Comparison of ENCODE assay signal across 18 cellular contexts in genomic region chr11:69662806-69663205, GRCh38. TPM values are rescaled to one million over a fixed set of nuclear protein-coding genes. Genes with fewer than 3 reads are reported as not detected.
A peak's percentile ranks its signal among the peaks of the same experiment; 100 is the strongest.
DNase-seq lines count a peak whose midpoint lies in the region; ATAC-seq and TF ChIP-seq lines count a peak whose summit lies in the region.
"Had no signal": no experiment of that assay in that cellular context is flagged by ENCODE, and none has a peak within 500 bp of the region (broad histone marks: within the 10 kb centered on the region; RNA-seq: fewer than 3 reads in every experiment).

No MANE protein-coding gene starts in this region.

- peaks cover 36% of the 10 kb centered on the region for H3K36me3 ChIP-seq in right atrium auricular region
- H3K36me3 ChIP-seq in adipocyte (ENCODE audit: control insufficient read depth, insufficient read depth, low read length, severe bottlenecking) = peaks cover 28% of the 10 kb centered on the region

- H3K4me3 Mint-ChIP-seq in nephron progenitor cell (no peak overlapping the region), CD14-positive monocyte (no peak overlapping the region)
- no peak overlapping the region for H3K4me3 Mint-ChIP-seq in stimulated activated naive B cell treated with anti-CD40 and anti-IgM and Interleukin-4, amounts not matched to agents 10 μg/mL and 1 μg/mL and 100 μg/mL, for 72 hours
- H3K4me3 Mint-ChIP-seq: CD4-positive, CD25-positive, alpha-beta regulatory T cell; HFFc6 had no signal

- intact Hi-C loops in Right ventricle myocardium superior (cut with DNase I) = no loop called here
- intact Hi-C loops in CD14-positive monocyte (cut with micrococcal nuclease) = no loop called here

- no peaks in the 10 kb centered on the region for H3K27me3 ChIP-seq in right atrium auricular region
- no peaks in the 10 kb centered on the region for H3K27me3 ChIP-seq in adipocyte (replicated peaks; ENCODE audit: control insufficient read depth, insufficient read depth, low read length)

- H3K36me3 Mint-ChIP-seq in nephron progenitor cell (ENCODE audit: low read depth) (peaks cover 30% of the 10 kb centered on the region), CD14-positive monocyte (peaks cover 47 to 48% of the 10 kb centered on the region in 2 donors)
- peaks cover 26 to 45% of the 10 kb centered on the region in 2 donors for H3K36me3 Mint-ChIP-seq in stimulated activated naive B cell treated with anti-CD40 and anti-IgM and Interleukin-4, amounts not matched to agents 10 μg/mL and 1 μg/mL and 100 μg/mL, for 72 hours

- no peak for ATAC-seq in Right ventricle myocardium superior (ENCODE audit: poor library complexity)
- no peak for ATAC-seq in stimulated activated naive B cell treated with anti-CD40 and anti-IgM and Interleukin-4, amounts not matched to agents 10 μg/mL and 1 μg/mL and 100 μg/mL, for 72 hours (replicated peaks)
- ATAC-seq in GM18909 (IDR thresholded peaks at IDR 0.05; ENCODE audit: poor library complexity, unreplicated experiment) = no peak

- H3K4me1 ChIP-seq in right atrium auricular region (no peaks in the 10 kb centered on the region), adipocyte (ENCODE audit: control insufficient read depth, insufficient read depth, low read length) (peaks cover 20% of the 10 kb centered on the region)

- no peak overlapping the region for H3K27ac ChIP-seq in right atrium auricular region
- H3K27ac ChIP-seq: PC-9 had no signal

- TF ChIP-seq CTCF in right atrium auricular region (IDR thresholded peaks at IDR 0.05) (no peak), nephron progenitor cell (IDR thresholded peaks at IDR 0.05) (no peak), CD14-positive monocyte (IDR thresholded peaks at IDR 0.05) (no peak)

- peaks cover 3% of the 10 kb centered on the region for H3K27me3 Mint-ChIP-seq in nephron progenitor cell (ENCODE audit: low read depth, poor library complexity)
- no peaks in the 10 kb centered on the region for H3K27me3 Mint-ChIP-seq in stimulated activated naive B cell treated with anti-CD40 and anti-IgM and Interleukin-4, amounts not matched to agents 10 μg/mL and 1 μg/mL and 100 μg/mL, for 72 hours
- H3K27me3 Mint-ChIP-seq in CD14-positive monocyte (ENCODE audit: low read depth in 3 of 3) = peaks cover 0 to 3% (median 2%) of the 10 kb centered on the region in 3 donors
- H3K27me3 Mint-ChIP-seq: CD4-positive, CD25-positive, alpha-beta regulatory T cell had no signal

- peak; percentile 32 for DNase-seq in Right ventricle myocardium superior
- DNase-seq in right atrium auricular region (ENCODE audit: low spot score) = no peak
- DNase-seq in adipocyte (ENCODE audit: low read depth) = no peak
- no peak for DNase-seq in nephron progenitor cell
- DNase-seq in stimulated activated naive B cell treated with anti-CD40 and anti-IgM and Interleukin-4, amounts not matched to agents 10 μg/mL and 1 μg/mL and 100 μg/mL, for 72 hours = no peak
- no peak for DNase-seq in CD14-positive monocyte (ENCODE audit: low spot score)
- DNase-seq in NAMALWA (ENCODE audit: low spot score) = no peak
- DNase-seq: CD4-positive, CD25-positive, alpha-beta regulatory T cell; DMS153; HFFc6; NCI-H1092; NCI-H146; NCI-H2081; NCI-H510A; PC-9 had no signal

- no peaks in the 10 kb centered on the region for H3K9me3 ChIP-seq in right atrium auricular region
- no peaks in the 10 kb centered on the region for H3K9me3 ChIP-seq in adipocyte (ENCODE audit: control insufficient read depth, low read length)
- H3K9me3 ChIP-seq: Caco-2 had no signal

- H3K9me3 Mint-ChIP-seq in nephron progenitor cell (no peaks in the 10 kb centered on the region), CD14-positive monocyte (peaks cover 0 to 2% (median 0%) of the 10 kb centered on the region in 7 donors)
- H3K9me3 Mint-ChIP-seq in stimulated activated naive B cell treated with anti-CD40 and anti-IgM and Interleukin-4, amounts not matched to agents 10 μg/mL and 1 μg/mL and 100 μg/mL, for 72 hours = no peaks in the 10 kb centered on the region
- H3K9me3 Mint-ChIP-seq: CD4-positive, CD25-positive, alpha-beta regulatory T cell; HFFc6 had no signal

- H3K27ac Mint-ChIP-seq in nephron progenitor cell (peak overlapping the region; percentile 83), CD14-positive monocyte (no peak overlapping the region)
- H3K27ac Mint-ChIP-seq in stimulated activated naive B cell treated with anti-CD40 and anti-IgM and Interleukin-4, amounts not matched to agents 10 μg/mL and 1 μg/mL and 100 μg/mL, for 72 hours = peak overlapping the region; percentile 43
- H3K27ac Mint-ChIP-seq: CD4-positive, CD25-positive, alpha-beta regulatory T cell; HFFc6 had no signal

- H3K4me3 ChIP-seq in right atrium auricular region = no peak overlapping the region
- no peak overlapping the region for H3K4me3 ChIP-seq in adipocyte (ENCODE audit: low read length)
- H3K4me3 ChIP-seq: PC-9 had no signal

- H3K9ac ChIP-seq in adipocyte (ENCODE audit: low read length) = peak overlapping the region; percentile 16

- H3K4me1 Mint-ChIP-seq in nephron progenitor cell (peaks cover 49% of the 10 kb centered on the region), CD14-positive monocyte (peaks cover 8% of the 10 kb centered on the region)
- H3K4me1 Mint-ChIP-seq in stimulated activated naive B cell treated with anti-CD40 and anti-IgM and Interleukin-4, amounts not matched to agents 10 μg/mL and 1 μg/mL and 100 μg/mL, for 72 hours = peaks cover 0 to 13% of the 10 kb centered on the region in 2 donors

RNA-seq across cellular contexts. Expression of gene LTO1, which starts 12.3 kb away (rescaled TPM):
- 7.3 TPM for total RNA-seq in Right ventricle myocardium superior
- 1 to 10 TPM; 4.7 to 6.0 TPM for total RNA-seq in right atrium auricular region
- 1 to 10 TPM; 3.9 to 5.2 TPM for polyA plus RNA-seq in CD14-positive monocyte

RNA-seq across cellular contexts. Expression of gene CCND1, which starts 21.9 kb away (rescaled TPM):
- 136 TPM for total RNA-seq in Right ventricle myocardium superior
- total RNA-seq in right atrium auricular region = 100 to 1,000 TPM in 1 of 2 donors, 10 to 100 TPM in 1; 91.8 to 101 TPM
- not detected for polyA plus RNA-seq in CD14-positive monocyte

RNA-seq across cellular contexts. Expression of gene FGF19, which starts 41.0 kb away (rescaled TPM):
- not detected for total RNA-seq in Right ventricle myocardium superior
- not detected for total RNA-seq in right atrium auricular region
- not detected for polyA plus RNA-seq in CD14-positive monocyte
- total RNA-seq: CD4-positive, CD25-positive, alpha-beta regulatory T cell; HFFc6; MCF 10A had no signal
- polyA plus RNA-seq: CD4-positive, CD25-positive, alpha-beta regulatory T cell had no signal

Comparison
In these comparisons a context has a peak if more than half of its experiments do, and no peak if none do; other contexts are left out.
1. H3K27ac Mint-ChIP-seq: peak in nephron progenitor cell (single experiment) and stimulated activated naive B cell treated with anti-CD40 and anti-IgM and Interleukin-4, amounts not matched to agents 10 μg/mL and 1 μg/mL and 100 μg/mL, for 72 hours (single experiment); none in CD14-positive monocyte (0 of 7).